9 cellular contexts compared by ENCODE assay signal in the genomic region with DNA sequence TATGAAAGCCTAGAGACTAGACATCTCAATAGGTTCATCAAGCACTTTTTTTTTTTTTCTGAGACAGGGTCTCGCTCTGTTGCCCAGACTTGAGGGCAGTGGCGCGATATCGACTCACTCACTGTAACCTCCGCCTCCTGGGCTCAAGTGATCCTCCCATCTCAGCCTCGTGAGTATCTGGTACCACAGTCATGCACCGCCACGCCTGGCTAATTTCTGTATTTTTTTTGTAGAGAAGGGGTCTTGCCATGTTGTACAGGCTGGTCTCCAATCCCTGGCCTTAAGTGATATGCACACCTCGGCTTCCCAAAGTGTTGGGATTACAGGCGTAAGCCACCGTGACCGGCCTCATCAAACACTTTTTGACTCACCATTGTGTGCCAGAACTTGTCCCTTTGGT. TPM values are rescaled to one million over a fixed set of nuclear protein-coding genes. Genes with fewer than 3 reads are reported as not detected.
DNase-seq lines count a peak whose midpoint lies in the region; ATAC-seq, FAIRE-seq and TF ChIP-seq lines count a peak whose summit lies in the region.
"Had no signal": no experiment of that assay in that cellular context is flagged by ENCODE, and none has a peak within 500 bp of the region (broad histone marks: within the 10 kb centered on the region; RNA-seq: fewer than 3 reads in every experiment).

No MANE protein-coding gene starts in this region.

- no peaks in the 10 kb centered on the region for H3K27me3 ChIP-seq in pancreas

- ATAC-seq in GM18502 (IDR thresholded peaks at IDR 0.05; ENCODE audit: poor library complexity, unreplicated experiment) (peak; percentile 22), pancreas (no peak)
- no peak for ATAC-seq in effector memory CD8-positive, alpha-beta T cell (replicated peaks)

- TF ChIP-seq CTCF in NB4 (IDR thresholded peaks at IDR 0.05; ENCODE audit: low read depth, low read length) (no peak), pancreas (IDR thresholded peaks at IDR 0.05) (no peak)

- peak overlapping the region; percentile 93 to 95 for H3K27ac Mint-ChIP-seq in effector memory CD8-positive, alpha-beta T cell

- H3K36me3 ChIP-seq in pancreas = no peaks in the 10 kb centered on the region

- H3K4me3 ChIP-seq in NB4 (ENCODE audit: low read depth, low read length) (peak overlapping the region; percentile 97), pancreas (peak overlapping the region; percentile 45 to 76 (median 65))

- no peaks in the 10 kb centered on the region for H3K9me3 ChIP-seq in pancreas

- H3K9me3 Mint-ChIP-seq in effector memory CD8-positive, alpha-beta T cell = no peaks in the 10 kb centered on the region

- H3K4me1 ChIP-seq in pancreas = peaks cover 6 to 16% (median 12%) of the 10 kb centered on the region in 3 donors

- 70 to 75% methylated on average over 12 of the region's 12 CpGs for WGBS in pancreas, 2 donors

- H3K27me3 Mint-ChIP-seq in effector memory CD8-positive, alpha-beta T cell = no peaks in the 10 kb centered on the region

- intact Hi-C loops in pancreas (cut with DNase I) = loop anchor here in 1 of 3 donors (10.0 kb wide), 1 partner anchor 147 kb away; no protein-coding TSS in a partner anchor

- peaks cover 10% of the 10 kb centered on the region for H3K36me3 Mint-ChIP-seq in effector memory CD8-positive, alpha-beta T cell (ENCODE audit: insufficient read depth)

- TF ChIP-seq POLR2A in NB4 (IDR thresholded peaks at IDR 0.05; ENCODE audit: extremely low read depth, insufficient read length) = no peak

- no peak for FAIRE-seq in pancreas (lab: Jason Lieb, UNC)

- H3K27ac ChIP-seq in pancreas = peak overlapping the region in 3 of 4 donors; percentile 28 to 66 (median 63)

- DNase-seq in NB4 (ENCODE audit: low read depth) (no peak), pancreas (peak in 1 of 6 donors; percentile 38), DMS53 treated with DMSO at 0.1 percent for 48 hours (lab: John Stamatoyannopoulos, UW; ENCODE audit: unreplicated experiment) (no peak), KG1 (lab: John Stamatoyannopoulos, UW) (no peak), iPS-NIHi11 (ENCODE audit: low spot score) (no peak), putamen (ENCODE audit: low spot score) (no peak)
- no peak for DNase-seq in effector memory CD8-positive, alpha-beta T cell

- peak overlapping the region; percentile 89 to 92 for H3K4me3 Mint-ChIP-seq in effector memory CD8-positive, alpha-beta T cell

- H3K4me1 Mint-ChIP-seq in effector memory CD8-positive, alpha-beta T cell (ENCODE audit: low read depth in 2 of 2) = peaks cover 20 to 25% of the 10 kb centered on the region in 2 donors

RNA-seq across cellular contexts. Expression of gene GPATCH4, which starts 0.6 kb away (rescaled TPM):
- 10 to 100 TPM in 3 of 6 donors, 1 to 10 TPM in 3; 6.4 to 16.0 (median 11.4) TPM for total RNA-seq in pancreas
- 10 to 100 TPM; 14.4 to 16.9 TPM for polyA plus RNA-seq in pancreas

RNA-seq across cellular contexts. Expression of gene NAXE, which starts 10.3 kb away (rescaled TPM):
- 10 to 100 TPM; 23.9 to 38.5 (median 36.1) TPM for total RNA-seq in pancreas
- 10 to 100 TPM; 35.0 to 60.4 TPM for polyA plus RNA-seq in pancreas

RNA-seq across cellular contexts. Expression of gene HAPLN2, which starts 17.3 kb away (rescaled TPM):
- total RNA-seq in pancreas = not detected
- under 1 TPM; 0.38 to 0.46 TPM for polyA plus RNA-seq in pancreas
- total RNA-seq: T-helper 1 cell treated with Interleukin-12 subunit alpha and Interleukin-12 subunit beta and Interleukin-4 antibody, amounts not matched to agents 30 ng/mL and 1 ng/mL, for 36 hours had no signal

RNA-seq across cellular contexts. Expression of gene TTC24, which starts 22.4 kb away (rescaled TPM):
- not detected for total RNA-seq in pancreas
- polyA plus RNA-seq in pancreas = not detected

RNA-seq across cellular contexts. Expression of gene IQGAP3, which starts 29.5 kb away (rescaled TPM):
- under 1 TPM in 5 of 6 donors, not detected in 1; 0.04 to 0.90 (median 0.32) TPM for total RNA-seq in pancreas
- under 1 TPM; 0.02 to 0.23 TPM for polyA plus RNA-seq in pancreas
